ENCODE assay signal across 19 cellular contexts in genomic region chr5:156497816-156498215, GRCh38.
A peak's percentile ranks its signal among the peaks of the same experiment; 100 is the strongest.
DNase-seq lines count a peak whose midpoint lies in the region; TF ChIP-seq lines count a peak whose summit lies in the region.
"Had no signal": no experiment of that assay in that cellular context is flagged by ENCODE, and none has a peak within 500 bp of the region (broad histone marks: within the 10 kb centered on the region; RNA-seq: fewer than 3 reads in every experiment).

No MANE protein-coding gene starts in this region.

- H3K36me3 Mint-ChIP-seq in nephron (ENCODE audit: low read depth), result no peaks in the 10 kb centered on the region

- TF ChIP-seq POLR2A in lower leg skin (IDR thresholded peaks at IDR 0.05), result no peak

- intact Hi-C loops in lower leg skin (cut with DNase I; ENCODE audit: low total_unique reads), result no loop called here

- H3K27me3 Mint-ChIP-seq in nephron (ENCODE audit: low read depth), result no peaks in the 10 kb centered on the region

- in situ Hi-C loops in GM13976 (cut with MboI; ENCODE audit: low sequenced_read_pairs, unreplicated experiment), result no loop called here

- H3K4me3 Mint-ChIP-seq in nephron, result no peak overlapping the region
- H3K4me3 Mint-ChIP-seq: activated T-helper 17 cell treated with anti-CD3 and anti-CD28 coated beads, Interleukin-2, amount 50 U/mL, for 72 hours; nephron progenitor cell; T-helper 1 cell treated with Interleukin-12 subunit alpha and Interleukin-12 subunit beta and Interleukin-4 antibody, amounts not matched to agents 30 μg/mL and 1 μg/mL, for 36 hours had no signal

- no peak overlapping the region for H3K4me3 ChIP-seq in AG10803 (ENCODE audit: low read length)
- no peak overlapping the region for H3K4me3 ChIP-seq in lower leg skin (ENCODE audit: low read depth, poor library complexity, severe bottlenecking)
- H3K4me3 ChIP-seq: gastroesophageal sphincter, K562, PC-9, spleen had no signal

- H3K27ac Mint-ChIP-seq in nephron, result peak overlapping the region; percentile 23 to 80 (median 74)
- H3K27ac Mint-ChIP-seq: activated T-helper 17 cell treated with anti-CD3 and anti-CD28 coated beads, Interleukin-2, amount 50 U/mL, for 72 hours; nephron progenitor cell; T-helper 1 cell treated with Interleukin-12 subunit alpha and Interleukin-12 subunit beta and Interleukin-4 antibody, amounts not matched to agents 30 μg/mL and 1 μg/mL, for 36 hours had no signal

- peak; percentile 50 for DNase-seq in AG10803 (ENCODE audit: low read depth)
- DNase-seq in NCI-H69 (lab: John Stamatoyannopoulos, UW), result peak; percentile 58
- peak; percentile 13 for DNase-seq in fibroblast of peridontal ligament (ENCODE audit: extremely low read depth)
- no peak for DNase-seq in lower leg skin (ENCODE audit: low spot score in 2 of 2)
- no peak for DNase-seq in NCI-H526 treated with DMSO at 0.1 percent for 48 hours (lab: John Stamatoyannopoulos, UW)
- DNase-seq in activated CD8-positive, alpha-beta memory T cell treated with anti-CD3 and anti-CD28 coated beads for 24 hours, result no peak
- DNase-seq in GM13976 (ENCODE audit: low spot score), result no peak
- DNase-seq: activated CD4-positive, alpha-beta T cell treated with anti-CD3 and anti-CD28 coated beads for 48 hours; effector CD8-positive, alpha-beta T cell; NCI-H1436; NCI-H510A; nephron progenitor cell; PC-9; spleen had no signal

- TF ChIP-seq CTCF in AG10803 (conservative IDR thresholded peaks at IDR 0.05; ENCODE audit: low read length), result no peak
- no peak for TF ChIP-seq CTCF in nephron (IDR thresholded peaks at IDR 0.05; ENCODE audit: unreplicated experiment in 3 of 3)
- no peak for TF ChIP-seq CTCF in lower leg skin (IDR thresholded peaks at IDR 0.05)
- no peak for TF ChIP-seq CTCF in GM13976 (IDR thresholded peaks at IDR 0.05; ENCODE audit: borderline replicate concordance, control extremely low read depth, extremely low read depth, insufficient read depth, missing control alignments)

- peaks cover 56% of the 10 kb centered on the region for H3K4me1 Mint-ChIP-seq in nephron
- H3K4me1 Mint-ChIP-seq: activated T-helper 17 cell treated with anti-CD3 and anti-CD28 coated beads, Interleukin-2, amount 50 U/mL, for 72 hours had no signal

- no peaks in the 10 kb centered on the region for H3K9me3 Mint-ChIP-seq in nephron
- H3K9me3 Mint-ChIP-seq: activated T-helper 17 cell treated with anti-CD3 and anti-CD28 coated beads, Interleukin-2, amount 50 U/mL, for 72 hours; nephron progenitor cell; T-helper 1 cell treated with Interleukin-12 subunit alpha and Interleukin-12 subunit beta and Interleukin-4 antibody, amounts not matched to agents 30 μg/mL and 1 μg/mL, for 36 hours had no signal

- 38 to 49% methylated on average over 3 of the region's 3 CpGs for WGBS in lower leg skin, 2 donors

Comparison
In these comparisons a context has a peak if more than half of its experiments do, and no peak if none do; other contexts are left out.
1. DNase-seq: peak in AG10803 (single experiment), NCI-H69 (single experiment) and fibroblast of peridontal ligament (single experiment); none in lower leg skin (0 of 2), NCI-H526 treated with DMSO at 0.1 percent for 48 hours (single experiment), activated CD8-positive, alpha-beta memory T cell treated with anti-CD3 and anti-CD28 coated beads for 24 hours (single experiment) and GM13976 (single experiment).